17 cellular contexts compared by ENCODE assay signal in the genomic region with DNA sequence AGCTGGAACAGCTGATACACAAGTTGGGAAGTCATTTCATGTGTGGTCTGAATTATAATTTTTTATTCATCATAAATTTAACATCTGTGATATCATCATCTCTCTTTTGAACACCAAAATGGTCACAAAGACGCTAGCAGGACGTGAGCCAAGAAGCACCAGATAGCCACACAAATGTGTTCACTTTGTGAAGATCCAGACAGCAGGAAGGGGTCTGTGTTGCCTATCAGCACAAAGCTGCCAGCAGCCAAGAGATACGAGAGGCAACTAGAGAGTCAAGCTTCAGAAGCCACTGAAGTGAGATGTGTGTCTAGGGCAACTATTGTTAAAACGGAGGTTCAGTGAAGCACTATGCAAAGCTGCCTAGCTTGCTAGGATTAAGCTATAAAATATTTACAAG. TPM values are rescaled to one million over a fixed set of nuclear protein-coding genes. Genes with fewer than 3 reads are reported as not detected.
DNase-seq lines count a peak whose midpoint lies in the region; ATAC-seq and TF ChIP-seq lines count a peak whose summit lies in the region.
"Had no signal": no experiment of that assay in that cellular context is flagged by ENCODE, and none has a peak within 500 bp of the region (broad histone marks: within the 10 kb centered on the region; RNA-seq: fewer than 3 reads in every experiment).

No MANE protein-coding gene starts in this region.

- H3K9me2 ChIP-seq in SK-N-SH = no peaks in the 10 kb centered on the region

- H3K4me3 ChIP-seq in LNCaP clone FGC (ENCODE audit: low read depth, low read length) (0 out of 2 replicates have a peak overlapping the region, but pooled peaks have one; percentile 11), SK-N-SH (ENCODE audit: low read depth in 2 of 2, low read length in 1 of 2) (no peak overlapping the region)
- H3K4me3 ChIP-seq: BLaER1 treated with 17β-estradiol and CSF1 and Interleukin-3, amounts not matched to agents 10 nM and 100 nM; GM12878; GM23248; HAP-1 had no signal

- H3K27ac Mint-ChIP-seq in nephron = peak overlapping the region; percentile 9 to 75 (median 57)
- H3K27ac Mint-ChIP-seq: CD8-positive, alpha-beta T cell had no signal

- no peak overlapping the region for H3K9ac ChIP-seq in SK-N-SH
- H3K9ac ChIP-seq: BLaER1 treated with 17β-estradiol and CSF1 and Interleukin-3, amounts not matched to agents 10 nM and 100 nM; GM23248 had no signal

- no peaks in the 10 kb centered on the region for H3K9me3 ChIP-seq in SK-N-SH
- H3K9me3 ChIP-seq: BLaER1 treated with 17β-estradiol and CSF1 and Interleukin-3, amounts not matched to agents 10 nM and 100 nM; HAP-1 had no signal

- H3K27ac ChIP-seq in SK-N-SH (ENCODE audit: low read depth in 2 of 2, low read length in 1 of 2) = peak overlapping the region in 1 of 2 experiments; percentile 88; a peak in 3 of 4 replicates
- H3K27ac ChIP-seq: BLaER1 treated with 17β-estradiol and CSF1 and Interleukin-3, amounts not matched to agents 10 nM and 100 nM; GM23248; HL-60 had no signal

- H3K36me3 Mint-ChIP-seq in nephron (ENCODE audit: low read depth) = peaks cover 38% of the 10 kb centered on the region

- peaks cover 9% of the 10 kb centered on the region for H3K4me1 Mint-ChIP-seq in nephron

- H3K4me1 ChIP-seq in SK-N-SH (ENCODE audit: control insufficient read depth in 1 of 2, insufficient read depth in 2 of 2, low read depth in 1 of 2, low read length in 1 of 2) = no peaks in the 10 kb centered on the region; a peak in 1 of 4 replicates
- H3K4me1 ChIP-seq: HAP-1 had no signal

- H3F3A ChIP-seq in SK-N-SH (replicated peaks; ENCODE audit: insufficient read depth) = no peaks in the 10 kb centered on the region

- H3K4me3 Mint-ChIP-seq in nephron = no peak overlapping the region
- H3K4me3 Mint-ChIP-seq: CD8-positive, alpha-beta T cell had no signal

- H3K9me3 Mint-ChIP-seq in nephron = no peaks in the 10 kb centered on the region
- H3K9me3 Mint-ChIP-seq: CD8-positive, alpha-beta T cell had no signal

- H3K36me3 ChIP-seq in SK-N-SH (replicated peaks in 1 of 2; ENCODE audit: control insufficient read depth in 1 of 2, insufficient read depth in 2 of 2, low read length in 1 of 2) = peaks cover 9 to 10% of the 10 kb centered on the region in 2 experiments

- no peak overlapping the region for H3K4me2 ChIP-seq in SK-N-SH
- H3K4me2 ChIP-seq: BLaER1 treated with 17β-estradiol and CSF1 and Interleukin-3, amounts not matched to agents 10 nM and 100 nM had no signal

- ATAC-seq in HG03196 (IDR thresholded peaks at IDR 0.05; ENCODE audit: unreplicated experiment) (no peak), GM18858 (IDR thresholded peaks at IDR 0.05; ENCODE audit: unreplicated experiment) (no peak)
- ATAC-seq: CD8-positive, alpha-beta T cell; GM12878 had no signal

- no peak for TF ChIP-seq RAD21 in SK-N-SH (IDR thresholded peaks at IDR 0.05; ENCODE audit: low read length)

- TF ChIP-seq CTCF in LNCaP clone FGC (IDR thresholded peaks at IDR 0.05; ENCODE audit: control insufficient read depth, extremely low read depth, insufficient read depth) (no peak), SK-N-SH (IDR thresholded peaks at IDR 0.05) (no peak), nephron (IDR thresholded peaks at IDR 0.05; ENCODE audit: unreplicated experiment in 3 of 3) (no peak)

- POLR2A ChIA-PET in SK-N-SH (lab: Yijun Ruan, JAX) = interaction anchor here (0.9 kb wide), 1 partner anchor 153 kb away, joined by 3 read pairs; the partner anchor contains the start of gene IFT25

- CTCF ChIA-PET in SK-N-SH (lab: Yijun Ruan, JAX) = interaction anchor here (0.6 to 0.8 kb wide), 2 partner anchors 10 to 26 kb away, joined by 3 to 4 read pairs; no protein-coding TSS in a partner anchor

- H4K20me1 ChIP-seq in SK-N-SH (ENCODE audit: insufficient read depth) = no peaks in the 10 kb centered on the region

- H3K27me3 ChIP-seq in SK-N-SH (ENCODE audit: insufficient read depth) = no peaks in the 10 kb centered on the region
- H3K27me3 ChIP-seq: BLaER1 treated with 17β-estradiol and CSF1 and Interleukin-3, amounts not matched to agents 10 nM and 100 nM had no signal

- DNase-seq in LNCaP clone FGC (ENCODE audit: low read depth) = peak; percentile 68
- peak; percentile 70 for DNase-seq in SK-N-SH
- no peak for DNase-seq in RPMI8226
- no peak for DNase-seq in posterior vena cava (ENCODE audit: low spot score)
- DNase-seq: 8988T; Calu3; CD8-positive, alpha-beta T cell; DMS79 treated with DMSO at 0.1 percent for 48 hours; GF-D8; GM23248 had no signal

- intact Hi-C loops in posterior vena cava (cut with DNase I) = no loop called here

- no peaks in the 10 kb centered on the region for H3K27me3 Mint-ChIP-seq in nephron (ENCODE audit: low read depth)

- TF ChIP-seq EP300 in SK-N-SH (IDR thresholded peaks at IDR 0.05; ENCODE audit: borderline replicate concordance in 1 of 2, low read depth in 1 of 2, low read length in 1 of 2) = peak in 1 of 2 experiments; percentile 41; a peak in 1 of 4 replicates

- 71% methylated on average over 4 of the region's 4 CpGs for WGBS in SK-N-SH (ENCODE audit: low lambda C conversion rate)

- H3K79me2 ChIP-seq in SK-N-SH (ENCODE audit: insufficient read depth) = no peaks in the 10 kb centered on the region

- no peak overlapping the region for H2AFZ ChIP-seq in SK-N-SH (ENCODE audit: low read depth)
- H2AFZ ChIP-seq: GM23248 had no signal

TF ChIP-seq in SK-N-SH, 30 proteins besides CTCF, POLR2A, EP300 and RAD21:
- no peak for TF ChIP-seq ELF1 (IDR thresholded peaks at IDR 0.05)
- no peak for TF ChIP-seq RXRA (IDR thresholded peaks at IDR 0.05; ENCODE audit: borderline replicate concordance, low read depth)
- TF ChIP-seq GABPA (IDR thresholded peaks at IDR 0.05; ENCODE audit: low read depth) = no peak
- TF ChIP-seq, protein P1, sequence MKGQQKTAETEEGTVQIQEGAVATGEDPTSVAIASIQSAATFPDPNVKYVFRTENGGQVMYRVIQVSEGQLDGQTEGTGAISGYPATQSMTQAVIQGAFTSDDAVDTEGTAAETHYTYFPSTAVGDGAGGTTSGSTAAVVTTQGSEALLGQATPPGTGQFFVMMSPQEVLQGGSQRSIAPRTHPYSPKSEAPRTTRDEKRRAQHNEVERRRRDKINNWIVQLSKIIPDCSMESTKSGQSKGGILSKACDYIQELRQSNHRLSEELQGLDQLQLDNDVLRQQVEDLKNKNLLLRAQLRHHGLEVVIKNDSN (IDR thresholded peaks at IDR 0.05; ENCODE audit: borderline replicate concordance, low read depth) = no peak
- no peak for TF ChIP-seq IRF3 (IDR thresholded peaks at IDR 0.05; ENCODE audit: low read depth, low read length)
- peak; percentile 30 for TF ChIP-seq CHD2 (IDR thresholded peaks at IDR 0.05; ENCODE audit: low read length, partially characterized antibody)
- TF ChIP-seq YY1 (IDR thresholded peaks at IDR 0.05; ENCODE audit: low read depth) = no peak
- no peak for TF ChIP-seq FOXM1 (IDR thresholded peaks at IDR 0.05; ENCODE audit: low read depth)
- TF ChIP-seq, protein P2, sequence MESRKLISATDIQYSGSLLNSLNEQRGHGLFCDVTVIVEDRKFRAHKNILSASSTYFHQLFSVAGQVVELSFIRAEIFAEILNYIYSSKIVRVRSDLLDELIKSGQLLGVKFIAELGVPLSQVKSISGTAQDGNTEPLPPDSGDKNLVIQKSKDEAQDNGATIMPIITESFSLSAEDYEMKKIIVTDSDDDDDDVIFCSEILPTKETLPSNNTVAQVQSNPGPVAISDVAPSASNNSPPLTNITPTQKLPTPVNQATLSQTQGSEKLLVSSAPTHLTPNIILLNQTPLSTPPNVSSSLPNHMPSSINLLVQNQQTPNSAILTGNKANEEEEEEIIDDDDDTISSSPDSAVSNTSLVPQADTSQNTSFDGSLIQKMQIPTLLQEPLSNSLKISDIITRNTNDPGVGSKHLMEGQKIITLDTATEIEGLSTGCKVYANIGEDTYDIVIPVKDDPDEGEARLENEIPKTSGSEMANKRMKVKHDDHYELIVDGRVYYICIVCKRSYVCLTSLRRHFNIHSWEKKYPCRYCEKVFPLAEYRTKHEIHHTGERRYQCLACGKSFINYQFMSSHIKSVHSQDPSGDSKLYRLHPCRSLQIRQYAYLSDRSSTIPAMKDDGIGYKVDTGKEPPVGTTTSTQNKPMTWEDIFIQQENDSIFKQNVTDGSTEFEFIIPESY (IDR thresholded peaks at IDR 0.05; ENCODE audit: borderline replicate concordance, low read depth) = no peak
- TF ChIP-seq RFX5 (IDR thresholded peaks at IDR 0.05; ENCODE audit: low read length) = no peak
- peak; percentile 78 for TF ChIP-seq GATA2 (CRISPR knock-in tag; IDR thresholded peaks at IDR 0.05)
- TF ChIP-seq FOXJ3 (CRISPR knock-in tag; IDR thresholded peaks at IDR 0.05) = no peak

RNA-seq across cellular contexts. Expression of gene NDC1, which starts 45.3 kb away (rescaled TPM):
- 11.5 and 14.6 TPM in 2 replicates for polyA plus RNA-seq in SK-N-SH (2012; rRNA removed)
- polyA plus RNA-seq in SK-N-SH (2012; cell fraction: cytosol; rRNA removed) = 15.3 and 16.1 TPM in 2 replicates
- polyA plus RNA-seq in SK-N-SH (2012; cell fraction: nucleus; rRNA removed) = 2.8 and 8.0 TPM in 2 replicates
- 1 to 10 TPM; 6.0 to 6.9 TPM for total RNA-seq in posterior vena cava

RNA-seq across cellular contexts. Expression of gene GLIS1, which starts 53.8 kb away (rescaled TPM):
- 0.05 and 0.13 TPM in 2 replicates for polyA plus RNA-seq in SK-N-SH (2012; rRNA removed)
- 0.06 and 0.09 TPM in 2 replicates for polyA plus RNA-seq in SK-N-SH (2012; cell fraction: cytosol; rRNA removed)
- polyA plus RNA-seq in SK-N-SH (2012; cell fraction: nucleus; rRNA removed) = 0.15 and 0.25 TPM in 2 replicates
- total RNA-seq in posterior vena cava = 1 to 10 TPM in 1 of 2 donors, under 1 TPM in 1; 0.74 to 1.7 TPM
- total RNA-seq: Calu3; CD8-positive, alpha-beta T cell; GM12878 had no signal
- polyA plus RNA-seq: GM12878 had no signal

Comparison
In these comparisons a context has a peak if more than half of its experiments do, and no peak if none do; other contexts are left out.
1. DNase-seq: peak in LNCaP clone FGC (single experiment) and SK-N-SH (single experiment); none in RPMI8226 (single experiment) and posterior vena cava (single experiment).